In the genomic region with DNA sequence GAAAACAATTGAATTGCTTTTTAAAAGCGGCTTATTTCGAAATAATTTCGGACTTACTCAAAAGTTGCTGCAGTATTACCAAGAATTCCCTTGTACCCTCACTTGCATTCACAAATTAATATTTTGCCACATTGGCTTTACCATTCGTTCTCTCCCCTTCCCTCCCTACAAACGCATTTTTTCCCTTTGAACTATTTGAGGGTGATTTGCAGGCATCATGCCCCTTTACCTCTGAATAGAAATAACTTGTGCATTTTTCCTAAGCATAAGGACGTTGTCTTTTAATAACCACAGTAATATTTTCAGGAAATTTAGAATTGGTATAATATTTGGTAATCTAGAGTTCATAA, we compare ENCODE assay signal across 8 cellular contexts. TPM values are rescaled to one million over a fixed set of nuclear protein-coding genes. Genes with fewer than 3 reads are reported as not detected.
DNase-seq lines count a peak whose midpoint lies in the region; TF ChIP-seq lines count a peak whose summit lies in the region.

No MANE protein-coding gene starts in this region.

- peaks cover 40% of the 10 kb centered on the region for H3K4me1 ChIP-seq in DOHH2 (ENCODE audit: control insufficient read depth, low read length)
- peaks cover 8% of the 10 kb centered on the region for H3K4me1 ChIP-seq in OCI-LY7 (ENCODE audit: insufficient read depth, low read length, poor library complexity, severe bottlenecking)
- H3K4me1 ChIP-seq in trophoblast cell (ENCODE audit: control insufficient read depth in 1 of 2, insufficient read depth in 2 of 2, low read length in 2 of 2), result no peaks in the 10 kb centered on the region

- no peak overlapping the region for H4K12ac ChIP-seq in trophoblast cell (ENCODE audit: low read depth, low read length)

- peaks cover 2% of the 10 kb centered on the region for H3K79me1 ChIP-seq in trophoblast cell (ENCODE audit: low read length)

- H3K9me3 ChIP-seq in DOHH2 (ENCODE audit: control insufficient read depth, insufficient read depth, low read length) (no peaks in the 10 kb centered on the region), OCI-LY7 (ENCODE audit: low read length) (no peaks in the 10 kb centered on the region), trophoblast cell (ENCODE audit: insufficient read depth, low read depth, low read length) (no peaks in the 10 kb centered on the region)

- no peak overlapping the region for H3K4ac ChIP-seq in trophoblast cell (ENCODE audit: low read depth, low read length)

- H3K9me2 ChIP-seq in DOHH2 (replicated peaks; ENCODE audit: control insufficient read depth, low read length) (no peaks in the 10 kb centered on the region), OCI-LY7 (ENCODE audit: insufficient read depth, low read length) (no peaks in the 10 kb centered on the region)

- H2BK5ac ChIP-seq in trophoblast cell (ENCODE audit: low read depth, low read length, poor library complexity), result no peak overlapping the region

- H3K4me2 ChIP-seq in DOHH2 (ENCODE audit: low read length) (peak overlapping the region; percentile 88), OCI-LY7 (ENCODE audit: low read length) (peak overlapping the region; percentile 92), trophoblast cell (ENCODE audit: low read length) (peak overlapping the region; percentile 85)

- H3K79me2 ChIP-seq in DOHH2 (ENCODE audit: control insufficient read depth, low read length), result peaks cover 50% of the 10 kb centered on the region
- H3K79me2 ChIP-seq in OCI-LY7 (ENCODE audit: insufficient read depth, low read depth, low read length), result peaks cover 32% of the 10 kb centered on the region
- H3K79me2 ChIP-seq in trophoblast cell (ENCODE audit: control insufficient read depth, insufficient read depth, low read length, poor library complexity), result no peaks in the 10 kb centered on the region

- WGBS in trophoblast cell (ENCODE audit: extremely low coverage, insufficient coverage, insufficient read length), result no CpG with 5 or more reads among the region's 6 CpGs

- no peak overlapping the region for H2BK120ac ChIP-seq in trophoblast cell (ENCODE audit: insufficient read depth, low read length, poor library complexity)

- H3F3A ChIP-seq in DOHH2 (ENCODE audit: control insufficient read depth, insufficient read depth), result peaks cover 9% of the 10 kb centered on the region

- H3K4me3 ChIP-seq in DOHH2 (ENCODE audit: low read length), result peak overlapping the region; percentile 89
- H3K4me3 ChIP-seq in OCI-LY7 (ENCODE audit: low read depth, low read length, poor library complexity, severe bottlenecking), result peak overlapping the region; percentile 86
- peak overlapping the region; percentile 75 for H3K4me3 ChIP-seq in epithelial cell of proximal tubule (ENCODE audit: low read depth, low read length)
- H3K4me3 ChIP-seq in trophoblast cell (ENCODE audit: low read depth, low read length), result peak overlapping the region; percentile 84

- H3K14ac ChIP-seq in trophoblast cell (ENCODE audit: low read length), result no peak overlapping the region

- peak overlapping the region; percentile 77 for H2AFZ ChIP-seq in OCI-LY7 (ENCODE audit: low read length)
- no peak overlapping the region for H2AFZ ChIP-seq in trophoblast cell (ENCODE audit: insufficient read depth, low read length, poor library complexity)

- H3K36me3 ChIP-seq in DOHH2 (ENCODE audit: control insufficient read depth, low read length) (peaks cover 67% of the 10 kb centered on the region), OCI-LY7 (ENCODE audit: insufficient read depth, low read length) (peaks cover 63% of the 10 kb centered on the region), trophoblast cell (ENCODE audit: control insufficient read depth in 1 of 2, insufficient read depth in 2 of 2, low read length in 2 of 2) (peaks cover 5 to 8% of the 10 kb centered on the region in 2 experiments)

- no peak for DNase-seq in OCI-LY7 (ENCODE audit: low spot score)
- DNase-seq in epithelial cell of proximal tubule (ENCODE audit: low read depth), result no peak
- no peak for DNase-seq in trophoblast cell
- DNase-seq in NCI-H1092 treated with DMSO at 0.1 percent for 48 hours (lab: John Stamatoyannopoulos, UW), result no peak
- no peak for DNase-seq in SKM-1 (lab: John Stamatoyannopoulos, UW; ENCODE audit: unreplicated experiment)
- no peak for DNase-seq in NCI-H2171 treated with DMSO at 0.1 percent for 48 hours (lab: John Stamatoyannopoulos, UW)
- no peak for DNase-seq in DMS53 (lab: John Stamatoyannopoulos, UW)

- intact Hi-C loops in OCI-LY7 (cut with micrococcal nuclease; ENCODE audit: unreplicated experiment), result loop anchor here (5.0 kb wide), 1 partner anchor 165 kb away; no protein-coding TSS in a partner anchor

- H4K91ac ChIP-seq in trophoblast cell (ENCODE audit: low read depth, low read length), result no peak overlapping the region

- H3K27me3 ChIP-seq in DOHH2 (ENCODE audit: control insufficient read depth, low read length) (no peaks in the 10 kb centered on the region), trophoblast cell (ENCODE audit: insufficient read depth, low read length) (no peaks in the 10 kb centered on the region)

- H3K27ac ChIP-seq in DOHH2 (ENCODE audit: low read depth, low read length), result peak overlapping the region; percentile 82
- peak overlapping the region; percentile 67 for H3K27ac ChIP-seq in OCI-LY7 (ENCODE audit: low read depth, low read length, poor library complexity, severe bottlenecking)
- H3K27ac ChIP-seq in trophoblast cell (ENCODE audit: low read depth, low read length), result no peak overlapping the region

- H4K20me1 ChIP-seq in DOHH2 (ENCODE audit: control insufficient read depth, insufficient read depth, low read depth, low read length) (no peaks in the 10 kb centered on the region), OCI-LY7 (ENCODE audit: insufficient read depth, low read length) (peaks cover 4% of the 10 kb centered on the region)

- H3K23ac ChIP-seq in trophoblast cell (ENCODE audit: low read length), result no peak overlapping the region

- no peak overlapping the region for H2BK12ac ChIP-seq in trophoblast cell (ENCODE audit: low read length)

- TF ChIP-seq CTCF in DOHH2 (IDR thresholded peaks at IDR 0.05; ENCODE audit: low read depth, low read length, poor library complexity, severe bottlenecking) (no peak), OCI-LY7 (conservative IDR thresholded peaks at IDR 0.05; ENCODE audit: low read length) (no peak), epithelial cell of proximal tubule (conservative IDR thresholded peaks at IDR 0.05; ENCODE audit: low read depth, low read length) (no peak)

- H3K9ac ChIP-seq in trophoblast cell (ENCODE audit: low read length), result peak overlapping the region; percentile 61

- no peak overlapping the region for H4K8ac ChIP-seq in trophoblast cell (ENCODE audit: low read depth, low read length)

- H2AK5ac ChIP-seq in trophoblast cell (ENCODE audit: low read length), result no peak overlapping the region

- TSS peak; percentile 49 for BruUV-seq in OCI-LY7 (replicated peaks; lab: Mats Ljungman, UMichigan)

- CTCF ChIA-PET in OCI-LY7 (lab: Charles Lee; ENCODE audit: unreplicated experiment), result no interaction called here

- no peak overlapping the region for H3K18ac ChIP-seq in trophoblast cell (ENCODE audit: low read length)

- POLR2A ChIA-PET in OCI-LY7 (lab: Charles Lee), result no interaction called here

RNA-seq across cellular contexts. Expression of a gene that starts 0.6 kb away (rescaled TPM):
- 28.1 and 28.9 TPM in 2 replicates for total RNA-seq in OCI-LY7 (2014; rRNA removed; shearing (Covaris generic))
- 21.5 and 25.1 TPM in 2 replicates for total RNA-seq in OCI-LY7 (2022)
- total RNA-seq in epithelial cell of proximal tubule, result 9.7 and 14.6 TPM in 2 replicates
- 4.9 and 5.0 TPM in 2 replicates for polyA plus RNA-seq in trophoblast cell (2013)
